9 cellular contexts compared by ENCODE assay signal in the genomic region with DNA sequence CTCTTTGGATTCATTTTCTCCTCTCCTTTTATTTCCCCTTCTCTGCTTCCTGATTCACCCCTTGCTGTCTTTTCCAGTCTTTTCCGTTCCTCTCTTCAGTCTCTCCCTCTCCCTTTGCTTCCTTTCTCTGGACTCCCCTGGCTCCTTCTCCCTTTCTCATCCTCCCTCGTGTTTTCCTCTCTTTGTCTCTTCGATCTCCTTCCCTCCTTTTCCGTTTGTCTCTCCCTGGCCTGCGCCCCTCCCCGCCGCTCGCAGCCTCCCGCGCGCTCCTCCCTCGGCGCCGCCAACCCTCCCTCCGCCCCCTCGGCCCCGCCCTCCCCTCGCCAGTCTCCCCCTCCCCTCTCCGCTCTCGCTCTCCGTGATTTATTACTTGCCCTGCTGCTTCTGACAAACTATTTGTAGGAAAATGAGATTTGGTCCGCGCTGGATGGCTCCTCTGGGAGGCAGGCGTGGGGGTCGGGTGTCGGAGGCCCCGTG. TPM values are rescaled to one million over a fixed set of nuclear protein-coding genes. Genes with fewer than 3 reads are reported as not detected.
A peak's percentile ranks its signal among the peaks of the same experiment; 100 is the strongest.
DNase-seq lines count a peak whose midpoint lies in the region; ATAC-seq lines count a peak whose summit lies in the region.
"Had no signal": no experiment of that assay in that cellular context is flagged by ENCODE, and none has a peak within 500 bp of the region (broad histone marks: within the 10 kb centered on the region; RNA-seq: fewer than 3 reads in every experiment).

No MANE protein-coding gene starts in this region.

- DNase-seq in A172 (ENCODE audit: low spot score), result peak; percentile 61
- DNase-seq in H4 (ENCODE audit: low spot score), result peak; percentile 58
- peak; percentile 50 for DNase-seq in NCI-H510A treated with DMSO at 0.1 percent for 48 hours (lab: John Stamatoyannopoulos, UW)
- DNase-seq in activated CD8-positive, alpha-beta T cell treated with anti-CD3 and anti-CD28 coated beads, Interleukin-2, amount 10 ng/mL, durations not matched to agents 7 days and 5 days, result peak; percentile 34
- no peak for DNase-seq in epithelial cell of prostate (ENCODE audit: low read depth, low spot score)
- peak; percentile 28 for DNase-seq in stimulated activated naive CD4-positive, alpha-beta T cell treated with Interleukin-2 at 50 U/mL for 16 hours (lab: John Stamatoyannopoulos, UW)

- peaks cover 0 to 5% of the 10 kb centered on the region in 2 donors for H3K4me1 ChIP-seq in muscle layer of duodenum (ENCODE audit: control insufficient read depth in 1 of 2, insufficient read depth in 2 of 2, low read length in 2 of 2)

- H3K9me3 Mint-ChIP-seq in activated CD8-positive, alpha-beta T cell treated with anti-CD3 and anti-CD28 coated beads, Interleukin-2, amount 10 ng/mL, durations not matched to agents 7 days and 5 days (ENCODE audit: insufficient read depth), result peaks cover 4% of the 10 kb centered on the region

- no peaks in the 10 kb centered on the region for H3K36me3 Mint-ChIP-seq in activated CD8-positive, alpha-beta T cell treated with anti-CD3 and anti-CD28 coated beads, Interleukin-2, amount 10 ng/mL, durations not matched to agents 7 days and 5 days (ENCODE audit: low read depth)

- peak overlapping the region; percentile 62 for H3K4me3 Mint-ChIP-seq in activated CD8-positive, alpha-beta T cell treated with anti-CD3 and anti-CD28 coated beads, Interleukin-2, amount 10 ng/mL, durations not matched to agents 7 days and 5 days

- peaks cover 14% of the 10 kb centered on the region for H3K4me1 Mint-ChIP-seq in activated CD8-positive, alpha-beta T cell treated with anti-CD3 and anti-CD28 coated beads, Interleukin-2, amount 10 ng/mL, durations not matched to agents 7 days and 5 days (ENCODE audit: low read depth)

- H3K27me3 ChIP-seq in muscle layer of duodenum (ENCODE audit: low read depth, low read length), result no peaks in the 10 kb centered on the region

- H3K4me3 ChIP-seq in muscle layer of duodenum (ENCODE audit: low read depth in 1 of 2, low read length in 2 of 2), result peak overlapping the region; percentile 37 to 44

- no peaks in the 10 kb centered on the region for H3K36me3 ChIP-seq in muscle layer of duodenum (ENCODE audit: control insufficient read depth in 1 of 2, insufficient read depth in 2 of 2, low read length in 2 of 2)
- H3K36me3 ChIP-seq: neutrophil had no signal

- POLR2A ChIA-PET in activated CD8-positive, alpha-beta T cell treated with anti-CD3 and anti-CD28 coated beads, Interleukin-2, amount 10 ng/mL, durations not matched to agents 7 days and 5 days (lab: Charles Lee), result no interaction called here

- CTCF ChIA-PET in activated CD8-positive, alpha-beta T cell treated with anti-CD3 and anti-CD28 coated beads, Interleukin-2, amount 10 ng/mL, durations not matched to agents 7 days and 5 days (lab: Charles Lee), result no interaction called here

- peak; percentile 80 for ATAC-seq in activated CD8-positive, alpha-beta T cell treated with anti-CD3 and anti-CD28 coated beads, Interleukin-2, amount 10 ng/mL, durations not matched to agents 7 days and 5 days
- no peak for ATAC-seq in GM21528 (IDR thresholded peaks at IDR 0.05; ENCODE audit: low FRiP score, unreplicated experiment)

- H3K9me3 ChIP-seq in muscle layer of duodenum (ENCODE audit: control insufficient read depth in 1 of 2, low read length in 2 of 2), result no peaks in the 10 kb centered on the region
- H3K9me3 ChIP-seq: neutrophil had no signal

- peak overlapping the region; percentile 69 for H3K27ac ChIP-seq in epithelial cell of prostate
- no peak overlapping the region for H3K27ac ChIP-seq in muscle layer of duodenum (ENCODE audit: low read length)
- H3K27ac ChIP-seq: neutrophil had no signal

- peak overlapping the region; percentile 70 for H3K27ac Mint-ChIP-seq in activated CD8-positive, alpha-beta T cell treated with anti-CD3 and anti-CD28 coated beads, Interleukin-2, amount 10 ng/mL, durations not matched to agents 7 days and 5 days

- peaks cover 52% of the 10 kb centered on the region for H3K27me3 Mint-ChIP-seq in activated CD8-positive, alpha-beta T cell treated with anti-CD3 and anti-CD28 coated beads, Interleukin-2, amount 10 ng/mL, durations not matched to agents 7 days and 5 days (ENCODE audit: low read depth)

RNA-seq across cellular contexts. Expression of a gene that starts 46.0 kb away (rescaled TPM):
- 1.4 and 1.8 TPM in 2 replicates for total RNA-seq in A172 (2014; rRNA removed; shearing (Covaris generic))
- total RNA-seq in H4 (2014; rRNA removed; shearing (Covaris generic)), result 0.08 TPM in 1 of 2 replicates, not detected in the other
- total RNA-seq in activated CD8-positive, alpha-beta T cell treated with anti-CD3 and anti-CD28 coated beads, Interleukin-2, amount 10 ng/mL, durations not matched to agents 7 days and 5 days, result under 1 TPM; 0.21 to 0.55 TPM
